ENCODE assay signal across 8 cellular contexts in the genomic region with DNA sequence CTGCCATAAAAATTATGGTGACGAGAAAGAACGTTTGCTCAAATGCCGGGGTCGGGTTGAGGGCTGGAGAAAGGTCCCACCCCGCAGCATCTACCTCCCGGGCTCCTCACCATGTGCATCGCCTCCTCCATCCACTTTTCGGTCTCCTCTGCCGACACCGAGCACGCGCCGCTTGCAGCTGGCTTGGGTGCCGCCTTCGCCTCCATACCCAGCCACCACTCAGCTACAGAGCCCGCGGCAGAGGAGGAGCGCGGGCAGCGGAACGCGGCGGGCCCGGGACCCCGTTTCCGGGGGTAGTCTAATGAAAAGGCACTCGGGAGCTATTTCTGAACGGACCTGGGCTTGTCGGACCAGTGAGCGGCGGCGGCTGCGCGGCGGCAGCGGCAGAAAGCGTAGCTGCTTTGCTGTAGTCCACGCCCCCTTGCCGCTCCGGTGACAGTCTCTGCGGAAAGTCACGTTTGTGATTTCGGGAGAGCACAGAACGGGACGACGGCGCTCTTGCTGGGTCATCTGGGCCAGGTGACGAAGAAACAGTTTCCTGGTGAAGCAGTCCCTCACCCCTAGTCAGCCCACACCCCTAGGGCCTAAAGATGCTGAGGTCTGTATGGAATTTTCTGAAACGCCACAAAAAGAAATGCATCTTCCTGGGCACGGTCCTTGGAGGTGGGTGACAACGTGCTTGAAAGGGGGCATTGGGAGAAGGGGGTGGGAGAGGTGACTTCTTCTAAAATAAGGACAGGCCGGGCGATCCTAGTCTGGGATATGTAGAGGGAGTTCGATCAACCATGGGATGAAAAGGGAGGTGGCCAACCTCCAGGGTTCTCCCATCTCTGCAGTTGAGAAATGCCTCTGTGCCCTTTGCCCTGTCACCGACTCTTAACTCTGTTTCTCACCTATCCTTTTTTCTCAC. TPM values are rescaled to one million over a fixed set of nuclear protein-coding genes. Genes with fewer than 3 reads are reported as not detected.
DNase-seq lines count a peak whose midpoint lies in the region; ATAC-seq and TF ChIP-seq lines count a peak whose summit lies in the region.

A gene (minus strand): TSS at position 243 of the 910 bp plus-strand sequence. CDS start 37 bp downstream, at position 206.
A gene with protein sequence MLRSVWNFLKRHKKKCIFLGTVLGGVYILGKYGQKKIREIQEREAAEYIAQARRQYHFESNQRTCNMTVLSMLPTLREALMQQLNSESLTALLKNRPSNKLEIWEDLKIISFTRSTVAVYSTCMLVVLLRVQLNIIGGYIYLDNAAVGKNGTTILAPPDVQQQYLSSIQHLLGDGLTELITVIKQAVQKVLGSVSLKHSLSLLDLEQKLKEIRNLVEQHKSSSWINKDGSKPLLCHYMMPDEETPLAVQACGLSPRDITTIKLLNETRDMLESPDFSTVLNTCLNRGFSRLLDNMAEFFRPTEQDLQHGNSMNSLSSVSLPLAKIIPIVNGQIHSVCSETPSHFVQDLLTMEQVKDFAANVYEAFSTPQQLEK (plus strand): TSS at position 353 of the 910 bp plus-strand sequence. CDS start 238 bp downstream, at position 591.

- H3K9me3 ChIP-seq in adrenal gland (replicated peaks in 1 of 3) (no peaks in the 10 kb centered on the region), heart left ventricle (no peaks in the 10 kb centered on the region), upper lobe of left lung (no peaks in the 10 kb centered on the region)

- no peak for TF ChIP-seq CTCF in GM13977 (IDR thresholded peaks at IDR 0.05; ENCODE audit: extremely low read depth, insufficient read depth, missing control alignments)
- TF ChIP-seq CTCF in adrenal gland (IDR thresholded peaks at IDR 0.05) = no peak
- peak in 1 of 12 donors; percentile 9 for TF ChIP-seq CTCF in heart left ventricle (IDR thresholded peaks at IDR 0.05)
- TF ChIP-seq CTCF in upper lobe of left lung (IDR thresholded peaks at IDR 0.05) = peak in 2 of 6 experiments; percentile 4 to 15

- CTCF ChIA-PET in T-cell (lab: Charles Lee) = interaction anchor here in 1 of 2 donors (0.7 to 1.4 kb wide), 6 partner anchors 23 to 976 kb away, joined by 3 to 5 read pairs (median 4); a partner anchor contains a TSS

- peaks cover 13% of the 10 kb centered on the region for H3K36me3 Mint-ChIP-seq in T-cell

- intact Hi-C loops in adrenal gland (cut with DNase I) (no loop called here), heart left ventricle (cut with DNase I) (no loop called here)

- H3K4me3 ChIP-seq in adrenal gland (peak within 1 kb of the TSS; percentile 66 to 96 (median 74)), heart left ventricle (peak within 1 kb of the TSS; percentile 53 to 84 (median 72)), upper lobe of left lung (peak within 1 kb of the TSS; percentile 61 to 85 (median 74))

- WGBS in adrenal gland, 4 donors = 0 to 1% (median 0%) methylated on average over 20 to 55 of the region's 55 CpGs
- WGBS in heart left ventricle, 4 donors = 0% methylated on average over 41 to 55 of the region's 55 CpGs
- 0 to 1% methylated on average over 49 to 52 of the region's 55 CpGs for WGBS in upper lobe of left lung, 2 donors

- H3K4me3 Mint-ChIP-seq in T-cell = peak within 1 kb of the TSS; percentile 96 to 100 (median 99)

- peak within 1 kb of the TSS; percentile 98 for H3K27ac Mint-ChIP-seq in T-cell

- peak within 1 kb of the TSS; percentile 2 to 87 (median 87) for H3K27ac ChIP-seq in adrenal gland
- peak within 1 kb of the TSS in 11 of 12 donors; percentile 9 to 82 (median 73) for H3K27ac ChIP-seq in heart left ventricle
- peak within 1 kb of the TSS; percentile 80 to 81 (median 81) for H3K27ac ChIP-seq in upper lobe of left lung

- ATAC-seq in HG02870 (IDR thresholded peaks at IDR 0.05; ENCODE audit: unreplicated experiment) = peak; percentile 95
- peak; percentile 92 to 98 (median 96) for ATAC-seq in T-cell (replicated peaks in 1 of 4)
- peak; percentile 97 to 100 (median 100) for ATAC-seq in heart left ventricle
- ATAC-seq in upper lobe of left lung (ENCODE audit: low FRiP score in 2 of 2) = peak; percentile 99 to 100

- DNase-seq in GM13977 (ENCODE audit: low spot score) = peak; percentile 88
- DNase-seq in NCI-H146 (lab: John Stamatoyannopoulos, UW) = peak; percentile 97
- DNase-seq in T-cell = peak; percentile 86 to 95 (median 90)
- peak; percentile 91 to 97 (median 96) for DNase-seq in adrenal gland
- peak; percentile 90 to 95 (median 94) for DNase-seq in heart left ventricle
- peak; percentile 82 for DNase-seq in pons (ENCODE audit: low spot score)
- peak; percentile 96 to 98 for DNase-seq in upper lobe of left lung

- in situ Hi-C loops in GM13977 (cut with MboI; ENCODE audit: low pct_unique_long_range_greater_than_20kb, low sequenced_read_pairs, unreplicated experiment) = no loop called here

- peak; percentile 77 to 98 for TF ChIP-seq POLR2A in adrenal gland (IDR thresholded peaks at IDR 0.05)
- TF ChIP-seq POLR2A in heart left ventricle (IDR thresholded peaks at IDR 0.05) = peak in 1 of 2 donors; percentile 58
- TF ChIP-seq POLR2A in upper lobe of left lung (IDR thresholded peaks at IDR 0.05) = peak in 3 of 4 donors; percentile 63 to 74 (median 65)

- H3K4me1 Mint-ChIP-seq in T-cell = peaks cover 53 to 59% (median 55%) of the 10 kb centered on the region in 3 donors

- no peaks in the 10 kb centered on the region for H3K27me3 ChIP-seq in adrenal gland
- H3K27me3 ChIP-seq in heart left ventricle = no peaks in the 10 kb centered on the region
- H3K27me3 ChIP-seq in upper lobe of left lung = no peaks in the 10 kb centered on the region

- no peaks in the 10 kb centered on the region for H3K27me3 Mint-ChIP-seq in T-cell

- H3K9me3 Mint-ChIP-seq in T-cell = no peaks in the 10 kb centered on the region

- TF ChIP-seq EP300 in upper lobe of left lung (IDR thresholded peaks at IDR 0.05) = peak in 1 of 4 donors; percentile 62

- H3K4me1 ChIP-seq in adrenal gland (replicated peaks in 1 of 2) (peaks cover 7 to 25% of the 10 kb centered on the region in 2 donors), heart left ventricle (peaks cover 3 to 24% (median 18%) of the 10 kb centered on the region in 12 donors), upper lobe of left lung (peaks cover 15 to 25% (median 19%) of the 10 kb centered on the region in 4 donors)

- H3K36me3 ChIP-seq in adrenal gland (replicated peaks in 1 of 2) = no peaks in the 10 kb centered on the region
- H3K36me3 ChIP-seq in heart left ventricle = peaks cover 0 to 14% (median 0%) of the 10 kb centered on the region in 9 donors
- H3K36me3 ChIP-seq in upper lobe of left lung = no peaks in the 10 kb centered on the region

- POLR2A ChIA-PET in T-cell (lab: Charles Lee) = interaction anchor here (0.6 to 1.2 kb wide), 7 partner anchors 17 to 1279 kb away, joined by 3 to 9 read pairs (median 3); no protein-coding TSS in a partner anchor

RNA-seq across cellular contexts. Expression of the first gene that starts in this region (rescaled TPM):
- total RNA-seq in T-cell (10 to 100 TPM; 15.8 to 22.8 (median 19.3) TPM), adrenal gland (1 to 10 TPM in 7 of 8 donors, under 1 TPM in 1; 0.61 to 9.0 (median 6.0) TPM), heart left ventricle (1 to 10 TPM in 7 of 9 donors, under 1 TPM in 2; 0.75 to 3.0 (median 1.4) TPM), upper lobe of left lung (10 to 100 TPM in 1 of 6 donors, 1 to 10 TPM in 5; 4.9 to 11.5 (median 6.8) TPM)
- polyA plus RNA-seq in adrenal gland (10 to 100 TPM in 2 of 3 donors, 1 to 10 TPM in 1; 5.7 to 18.6 (median 12.3) TPM), heart left ventricle (1 to 10 TPM; 1.5 to 2.0 TPM)

RNA-seq across cellular contexts. Expression of the second gene that starts in this region (rescaled TPM):
- total RNA-seq in T-cell = 10 to 100 TPM; 12.2 to 19.9 (median 16.9) TPM
- 100 to 1,000 TPM in 1 of 8 donors, 10 to 100 TPM in 7; 32.3 to 106 (median 54.2) TPM for total RNA-seq in adrenal gland
- polyA plus RNA-seq in adrenal gland = 100 to 1,000 TPM in 1 of 3 donors, 10 to 100 TPM in 2; 16.3 to 152 (median 17.3) TPM
- total RNA-seq in heart left ventricle = 10 to 100 TPM; 13.4 to 24.9 (median 21.0) TPM
- polyA plus RNA-seq in heart left ventricle = 10 to 100 TPM in 1 of 2 donors, 1 to 10 TPM in 1; 6.4 to 11.0 TPM
- 10 to 100 TPM in 4 of 6 donors, 1 to 10 TPM in 2; 3.4 to 18.5 (median 13.1) TPM for total RNA-seq in upper lobe of left lung

Comparison
In these comparisons a context has a peak if more than half of its experiments do, and no peak if none do; other contexts are left out.
1. Peak in every context shown above with its lines: DNase-seq, ATAC-seq, H3K4me3 ChIP-seq and H3K27ac ChIP-seq.